ENCODE assay signal across 9 cellular contexts in the genomic region with DNA sequence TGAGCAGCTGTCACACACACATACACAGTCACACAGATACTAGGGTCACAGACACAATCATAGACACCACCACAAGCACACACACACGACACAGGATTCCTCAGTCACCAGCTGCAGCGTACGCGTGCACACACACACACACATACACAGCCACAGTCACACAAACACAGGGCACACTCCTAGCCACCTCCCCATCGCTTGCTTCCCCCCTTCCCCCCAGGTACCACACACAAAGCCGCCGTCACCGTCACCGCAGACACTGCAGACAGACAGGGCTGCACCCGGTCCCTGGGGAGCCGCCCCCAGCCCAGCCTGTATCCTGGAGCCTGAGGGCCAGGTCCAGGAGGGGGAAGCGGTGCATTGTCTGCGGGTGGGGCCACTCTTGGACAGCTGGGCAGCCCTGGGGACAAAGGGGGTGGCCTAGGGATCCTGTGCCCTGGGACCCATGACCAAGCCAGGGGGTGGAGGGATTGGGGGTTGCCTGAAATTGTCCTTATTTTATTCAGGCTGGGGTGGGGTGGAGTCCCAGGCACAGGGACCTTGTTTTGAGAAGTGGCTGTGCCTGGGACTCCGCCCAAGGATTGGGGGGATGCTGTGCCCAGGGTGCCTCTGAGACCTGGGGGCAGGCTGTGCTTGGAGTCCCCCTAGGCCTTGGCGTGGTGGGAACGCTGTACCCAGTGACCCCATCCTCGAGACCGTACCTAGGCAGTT. TPM values are rescaled to one million over a fixed set of nuclear protein-coding genes. Genes with fewer than 3 reads are reported as not detected.
DNase-seq lines count a peak whose midpoint lies in the region; ATAC-seq lines count a peak whose summit lies in the region.
"Had no signal": no experiment of that assay in that cellular context is flagged by ENCODE, and none has a peak within 500 bp of the region (broad histone marks: within the 10 kb centered on the region; RNA-seq: fewer than 3 reads in every experiment).

No MANE protein-coding gene starts in this region.

- peak overlapping the region; percentile 34 to 59 (median 45) for H3K4me3 Mint-ChIP-seq in immature natural killer cell
- H3K4me3 Mint-ChIP-seq: brain had no signal

- no peak overlapping the region for H3K27ac Mint-ChIP-seq in immature natural killer cell

- H3K9me3 ChIP-seq in adipocyte (ENCODE audit: control insufficient read depth, low read length) (no peaks in the 10 kb centered on the region), thymus (ENCODE audit: control insufficient read depth) (no peaks in the 10 kb centered on the region)

- H3K27ac ChIP-seq in thymus (ENCODE audit: low read depth), result no peak overlapping the region

- H3K36me3 ChIP-seq in adipocyte (ENCODE audit: control insufficient read depth, insufficient read depth, low read length, severe bottlenecking), result peaks cover 28% of the 10 kb centered on the region
- peaks cover 19% of the 10 kb centered on the region for H3K36me3 ChIP-seq in thymus (ENCODE audit: control insufficient read depth, insufficient read depth)

- H3K4me3 ChIP-seq in adipocyte (ENCODE audit: low read length), result peak overlapping the region; percentile 96
- peak overlapping the region; percentile 64 for H3K4me3 ChIP-seq in thymus (ENCODE audit: low read length)

- intact Hi-C loops in Right ventricle myocardium inferior (cut with DNase I) (loop anchor here (2.0 kb wide), 3 partner anchors 25 to 61 kb away; a partner anchor contains a TSS), cardiac septum (cut with DNase I) (loop anchor here (2.0 kb wide), 1 partner anchor 61 kb away; a partner anchor contains a TSS)

- ATAC-seq in Right ventricle myocardium inferior, result no peak

- H3K4me1 ChIP-seq in adipocyte (ENCODE audit: control insufficient read depth, insufficient read depth, low read length) (peaks cover 30% of the 10 kb centered on the region), thymus (ENCODE audit: control insufficient read depth, insufficient read depth, low read length) (peaks cover 12% of the 10 kb centered on the region)

- peaks cover 4 to 8% (median 6%) of the 10 kb centered on the region in 3 donors for H3K36me3 Mint-ChIP-seq in immature natural killer cell

- peak; percentile 74 for DNase-seq in Right ventricle myocardium inferior (ENCODE audit: missing footprints)
- DNase-seq in cardiac septum (ENCODE audit: low spot score), result no peak
- DNase-seq in adipocyte (ENCODE audit: low read depth), result peak; percentile 49
- DNase-seq in immature natural killer cell, result peak; percentile 34 to 37 (median 37)
- no peak for DNase-seq in medulla oblongata (ENCODE audit: extremely low spot score)
- DNase-seq in globus pallidus (ENCODE audit: low spot score), result no peak
- no peak for DNase-seq in NCI-H128 (lab: John Stamatoyannopoulos, UW; ENCODE audit: unreplicated experiment)

- H3K27me3 Mint-ChIP-seq in immature natural killer cell (ENCODE audit: low read depth in 3 of 3), result peaks cover 1 to 6% (median 5%) of the 10 kb centered on the region in 3 donors
- H3K27me3 Mint-ChIP-seq: brain had no signal

- peak overlapping the region; percentile 96 for H3K9ac ChIP-seq in adipocyte (ENCODE audit: low read length)

- no peaks in the 10 kb centered on the region for H3K9me3 Mint-ChIP-seq in immature natural killer cell
- H3K9me3 Mint-ChIP-seq: brain had no signal

- WGBS in thymus, result 85% methylated on average over 18 of the region's 18 CpGs

- H3K4me1 Mint-ChIP-seq in immature natural killer cell, result peaks cover 5 to 11% of the 10 kb centered on the region in 2 donors

- H3K27me3 ChIP-seq in adipocyte (replicated peaks; ENCODE audit: control insufficient read depth, insufficient read depth, low read length) (no peaks in the 10 kb centered on the region), thymus (ENCODE audit: control insufficient read depth, insufficient read depth) (no peaks in the 10 kb centered on the region)

RNA-seq across cellular contexts. Expression of a gene that starts 1.0 kb away (rescaled TPM):
- total RNA-seq in Right ventricle myocardium inferior (16.8 TPM), cardiac septum (20.7 TPM)
- polyA plus RNA-seq in immature natural killer cell (1 to 10 TPM in 2 of 3 donors, not detected in 1; 1.3 to 1.7 TPM), thymus (15.3 TPM)

RNA-seq across cellular contexts. Expression of a gene that starts 27.2 kb away (rescaled TPM):
- total RNA-seq in Right ventricle myocardium inferior (37.4 TPM), cardiac septum (18.1 TPM)
- polyA plus RNA-seq in immature natural killer cell (10 to 100 TPM; 18.3 to 23.5 (median 20.8) TPM), thymus (40.1 TPM)

RNA-seq across cellular contexts. Expression of a gene that starts 27.4 kb away (rescaled TPM):
- 12.6 TPM for total RNA-seq in Right ventricle myocardium inferior
- 10.0 TPM for total RNA-seq in cardiac septum
- 1 to 10 TPM; 3.8 to 8.1 (median 4.5) TPM for polyA plus RNA-seq in immature natural killer cell
- polyA plus RNA-seq in thymus, result 35.5 TPM

Comparison
In these comparisons a context has a peak if more than half of its experiments do, and no peak if none do; other contexts are left out.
1. DNase-seq: peak in Right ventricle myocardium inferior (single experiment), adipocyte (single experiment) and immature natural killer cell (3 of 3); none in cardiac septum (single experiment), medulla oblongata (single experiment), globus pallidus (single experiment) and NCI-H128 (single experiment).